20 cellular contexts compared by ENCODE assay signal in genomic region chr18:59050661-59051057, GRCh38.
"Had no signal": no experiment of that assay in that cellular context is flagged by ENCODE, and none has a peak within 500 bp of the region (broad histone marks: within the 10 kb centered on the region; RNA-seq: fewer than 3 reads in every experiment).

No MANE protein-coding gene starts in this region.

- DNase-seq: activated CD4-positive, CD25-positive, alpha-beta regulatory T cell treated with anti-CD3 and anti-CD28 coated beads, Interleukin-2, amount 50 U/mL, for 72 hours; activated gamma-delta T cell treated with Interleukin-2 at 50 U/mL for 16 hours; effector memory CD4-positive, alpha-beta T cell; left ventricle myocardium superior; mucosa of descending colon; naive thymus-derived CD4-positive, alpha-beta T cell; stimulated activated naive CD8-positive, alpha-beta T cell treated with anti-CD3 and anti-CD28 coated beads, Interleukin-15, amount 100 ng/mL, for 72 hours; T1000; trophoblast cell had no signal

- H3K4me3 Mint-ChIP-seq: activated T-helper 1 cell treated with anti-CD3 and anti-CD28 coated beads, Interleukin-12 subunit alpha, Interleukin-12 subunit beta, Interleukin-2, Interleukin-4 antibody, amounts not matched to agents 30 ng/mL and 10 ng/mL and 1 ng/mL, durations not matched to agents 14 hours and 24 hours and 36 hours; dendritic cell treated with granulocyte-macrophage colony-stimulating factor and Interleukin-4, amounts not matched to agents 40 ng/mL and 50 ng/mL, for 4 days; naive thymus-derived CD4-positive, alpha-beta T cell; neural progenitor cell; stimulated activated naive CD8-positive, alpha-beta T cell treated with anti-CD3 and anti-CD28 coated beads, Interleukin-15, amount 100 ng/mL, for 72 hours had no signal

- FAIRE-seq: endothelial cell of umbilical vein had no signal

- H3K9me3 ChIP-seq: adrenal gland, esophagus muscularis mucosa, mucosa of descending colon, right atrium auricular region, suprapubic skin, vagina had no signal

- H3K4me1 ChIP-seq: adrenal gland had no signal

- H3K27ac Mint-ChIP-seq: activated naive CD4-positive, alpha-beta T cell treated with anti-CD3 and anti-CD28 coated beads, Interleukin-2, amount 50 U/mL, for 72 hours; activated T-helper 1 cell treated with anti-CD3 and anti-CD28 coated beads, Interleukin-12 subunit alpha, Interleukin-12 subunit beta, Interleukin-2, Interleukin-4 antibody, amounts not matched to agents 30 ng/mL and 10 ng/mL and 1 ng/mL, durations not matched to agents 14 hours and 24 hours and 36 hours; dendritic cell treated with granulocyte-macrophage colony-stimulating factor and Interleukin-4, amounts not matched to agents 40 ng/mL and 50 ng/mL, for 4 days; naive thymus-derived CD4-positive, alpha-beta T cell; neural progenitor cell; progenitor cell of endocrine pancreas; stimulated activated naive CD8-positive, alpha-beta T cell treated with anti-CD3 and anti-CD28 coated beads, Interleukin-15, amount 100 ng/mL, for 72 hours had no signal

- H3K36me3 Mint-ChIP-seq: activated naive CD4-positive, alpha-beta T cell treated with anti-CD3 and anti-CD28 coated beads, Interleukin-2, amount 50 U/mL, for 72 hours; naive thymus-derived CD4-positive, alpha-beta T cell; neural progenitor cell had no signal

- H3K36me3 ChIP-seq: adrenal gland, esophagus muscularis mucosa, neural progenitor cell, right atrium auricular region, suprapubic skin, vagina had no signal

- ATAC-seq: activated naive CD4-positive, alpha-beta T cell treated with anti-CD3 and anti-CD28 coated beads, Interleukin-2, amount 50 U/mL, for 72 hours; left ventricle myocardium superior; mucosa of descending colon; naive thymus-derived CD4-positive, alpha-beta T cell; stimulated activated naive CD8-positive, alpha-beta T cell treated with anti-CD3 and anti-CD28 coated beads, Interleukin-15, amount 100 ng/mL, for 72 hours had no signal

- H2AFZ ChIP-seq: neural progenitor cell had no signal

- H3K4me1 Mint-ChIP-seq: naive thymus-derived CD4-positive, alpha-beta T cell; stimulated activated naive CD8-positive, alpha-beta T cell treated with anti-CD3 and anti-CD28 coated beads, Interleukin-15, amount 100 ng/mL, for 72 hours had no signal

- H3K4me2 ChIP-seq: neural progenitor cell had no signal

- H3K27ac ChIP-seq: adrenal gland, esophagus muscularis mucosa, neural progenitor cell, right atrium auricular region, suprapubic skin, vagina had no signal

- H3K4me3 ChIP-seq: adrenal gland, esophagus muscularis mucosa, mucosa of descending colon, neural progenitor cell, right atrium auricular region, suprapubic skin, vagina had no signal

- H3K9me3 Mint-ChIP-seq: activated naive CD4-positive, alpha-beta T cell treated with anti-CD3 and anti-CD28 coated beads, Interleukin-2, amount 50 U/mL, for 72 hours; activated T-helper 1 cell treated with anti-CD3 and anti-CD28 coated beads, Interleukin-12 subunit alpha, Interleukin-12 subunit beta, Interleukin-2, Interleukin-4 antibody, amounts not matched to agents 30 ng/mL and 10 ng/mL and 1 ng/mL, durations not matched to agents 14 hours and 24 hours and 36 hours; dendritic cell treated with granulocyte-macrophage colony-stimulating factor and Interleukin-4, amounts not matched to agents 40 ng/mL and 50 ng/mL, for 4 days; neural progenitor cell; stimulated activated naive CD8-positive, alpha-beta T cell treated with anti-CD3 and anti-CD28 coated beads, Interleukin-15, amount 100 ng/mL, for 72 hours had no signal
